Comparison of ENCODE assay signal across 19 cellular contexts in the genomic region with DNA sequence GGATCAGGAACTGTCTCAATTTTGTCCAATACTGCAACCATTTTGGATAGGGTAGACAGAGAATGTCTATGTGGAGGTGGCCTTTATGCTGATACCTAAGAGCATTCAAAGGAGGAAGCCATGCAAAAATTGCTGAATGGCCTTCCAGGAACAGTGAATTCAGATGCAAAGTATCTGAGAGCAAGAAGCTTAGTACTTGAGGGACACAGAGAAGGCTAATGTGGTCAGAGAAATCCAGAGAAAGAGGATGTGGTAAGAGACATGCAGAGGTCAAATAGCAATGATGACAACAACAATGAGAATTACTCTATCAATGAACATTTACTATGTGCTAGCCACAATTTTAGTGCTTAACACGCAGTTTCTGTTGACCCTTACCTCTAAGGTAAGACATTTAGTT.
DNase-seq lines count a peak whose midpoint lies in the region; ATAC-seq and TF ChIP-seq lines count a peak whose summit lies in the region.
"Had no signal": no experiment of that assay in that cellular context is flagged by ENCODE, and none has a peak within 500 bp of the region (broad histone marks: within the 10 kb centered on the region; RNA-seq: fewer than 3 reads in every experiment).

No MANE protein-coding gene starts in this region.

- H4K20me1 ChIP-seq in KMS-11 (ENCODE audit: insufficient read depth): no peaks in the 10 kb centered on the region

- no peak overlapping the region for H2AFZ ChIP-seq in KMS-11 (ENCODE audit: low read depth)

- peak overlapping the region; percentile 13; the same call in 1 of the 2 replicates for H3K4me2 ChIP-seq in KMS-11

- H3K27ac ChIP-seq in KMS-11: no peak overlapping the region
- H3K27ac ChIP-seq: left ventricle myocardium inferior, upper lobe of left lung had no signal

- no peaks in the 10 kb centered on the region for H3K27me3 ChIP-seq in KMS-11 (ENCODE audit: insufficient read depth, low read depth)
- H3K27me3 ChIP-seq: upper lobe of left lung had no signal

- H3K4me3 ChIP-seq in KMS-11 (IDR thresholded peaks at IDR 0.05; ENCODE audit: insufficient read depth, low read depth, low read length): no peak overlapping the region
- H3K4me3 ChIP-seq: left ventricle myocardium inferior, upper lobe of left lung had no signal

- H3K9ac ChIP-seq in KMS-11: no peak overlapping the region

- DNase-seq in CMK (ENCODE audit: low read depth) (peak; percentile 15), H4 (ENCODE audit: low spot score) (peak; percentile 2), amniotic epithelial cell (ENCODE audit: low read depth) (peak; percentile 0), GM19238 (ENCODE audit: insufficient read length, low spot score) (no peak)
- DNase-seq: CD8-positive, alpha-beta T cell; erythroblast; left ventricle myocardium inferior; naive B cell; NCI-H1417 treated with DMSO at 0.1 percent for 48 hours; NCI-H510A; retina; stimulated activated CD4-positive, alpha-beta T cell treated with anti-CD3 and anti-CD28 coated beads, Interleukin-2, amount 100 ng/mL, for 24 hours; upper lobe of left lung had no signal

- no peak for TF ChIP-seq CTCF in KMS-11 (conservative IDR thresholded peaks at IDR 0.05; ENCODE audit: low read depth, low read length)

- peaks cover 13% of the 10 kb centered on the region for H3K4me1 ChIP-seq in KMS-11 (ENCODE audit: low read depth, poor library complexity, severe bottlenecking)
- H3K4me1 ChIP-seq: left ventricle myocardium inferior, upper lobe of left lung had no signal

- no peak for ATAC-seq in GM21515 (IDR thresholded peaks at IDR 0.05; ENCODE audit: unreplicated experiment)
- ATAC-seq in GM18861 (IDR thresholded peaks at IDR 0.05; ENCODE audit: unreplicated experiment): no peak
- ATAC-seq in HG03045 (IDR thresholded peaks at IDR 0.05; ENCODE audit: unreplicated experiment): no peak
- ATAC-seq: CD8-positive, alpha-beta T cell; HepG2; Right ventricle myocardium inferior had no signal

- H3K36me3 ChIP-seq in KMS-11 (ENCODE audit: insufficient read depth): no peaks in the 10 kb centered on the region
- H3K36me3 ChIP-seq: left ventricle myocardium inferior, upper lobe of left lung had no signal

- no peaks in the 10 kb centered on the region for H3K79me2 ChIP-seq in KMS-11 (ENCODE audit: insufficient read depth, low read depth)
